ENCODE assay signal across 25 cellular contexts in the genomic region with DNA sequence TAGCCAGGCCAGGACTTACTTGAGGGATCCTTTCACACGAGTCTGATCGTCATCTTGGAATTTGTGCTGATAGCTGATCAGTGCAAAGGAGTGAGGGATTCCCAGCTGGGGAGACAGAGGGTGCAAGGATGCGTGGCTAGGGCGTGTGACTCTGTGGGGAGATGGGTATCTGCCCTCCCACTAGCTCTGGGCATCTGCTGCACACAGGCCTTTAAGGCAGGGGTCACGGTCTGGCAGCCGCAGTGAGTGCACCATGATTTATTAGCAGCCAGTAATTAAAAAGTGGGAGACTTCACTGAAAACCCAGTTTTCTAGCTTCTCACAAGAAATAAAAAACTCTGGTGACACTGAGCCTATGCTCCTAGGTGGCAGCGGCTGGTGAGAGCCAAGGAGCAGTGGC. TPM values are rescaled to one million over a fixed set of nuclear protein-coding genes. Genes with fewer than 3 reads are reported as not detected.
A peak's percentile ranks its signal among the peaks of the same experiment; 100 is the strongest.
DNase-seq lines count a peak whose midpoint lies in the region; ATAC-seq and TF ChIP-seq lines count a peak whose summit lies in the region.
"Had no signal": no experiment of that assay in that cellular context is flagged by ENCODE, and none has a peak within 500 bp of the region (broad histone marks: within the 10 kb centered on the region; RNA-seq: fewer than 3 reads in every experiment).

No MANE protein-coding gene starts in this region.

- H3K9me3 Mint-ChIP-seq in endothelial cell (ENCODE audit: unreplicated experiment) (no peaks in the 10 kb centered on the region), natural killer cell (no peaks in the 10 kb centered on the region)
- no peaks in the 10 kb centered on the region for H3K9me3 Mint-ChIP-seq in activated T-cell treated with anti-CD3 and anti-CD28 coated beads, Interleukin-2, amount 50 U/mL, for 24 hours
- H3K9me3 Mint-ChIP-seq: CD14-positive monocyte; CD4-positive, alpha-beta memory T cell; CD4-positive, CD25-positive, alpha-beta regulatory T cell; CD8-positive, alpha-beta memory T cell had no signal

- H2AFZ ChIP-seq in osteoblast (ENCODE audit: low read length) = no peak overlapping the region

- ATAC-seq in natural killer cell (no peak), GM21619 (IDR thresholded peaks at IDR 0.05; ENCODE audit: unreplicated experiment) (no peak)
- ATAC-seq: GM12878 had no signal

- H3K9me3 ChIP-seq in osteoblast (ENCODE audit: low read depth, low read length) (no peaks in the 10 kb centered on the region), breast epithelium (no peaks in the 10 kb centered on the region)
- H3K9me3 ChIP-seq: BE2C, BLaER1 had no signal

- H3K4me3 Mint-ChIP-seq in endothelial cell (ENCODE audit: unreplicated experiment) (peak overlapping the region; percentile 25), natural killer cell (no peak overlapping the region)
- H3K4me3 Mint-ChIP-seq in activated T-cell treated with anti-CD3 and anti-CD28 coated beads, Interleukin-2, amount 50 U/mL, for 24 hours = no peak overlapping the region
- H3K4me3 Mint-ChIP-seq: CD14-positive monocyte; CD4-positive, alpha-beta memory T cell; CD4-positive, CD25-positive, alpha-beta regulatory T cell; CD8-positive, alpha-beta memory T cell had no signal

- TF ChIP-seq POLR2A in breast epithelium (IDR thresholded peaks at IDR 0.05) = no peak

- DNase-seq in endothelial cell (ENCODE audit: low spot score) (no peak), left kidney (ENCODE audit: low read depth, low spot score) (peak; percentile 90), osteoblast (ENCODE audit: insufficient read length, low spot score, missing footprints) (peak; percentile 59), natural killer cell (no peak), breast epithelium (ENCODE audit: low spot score in 2 of 2) (no peak)
- no peak for DNase-seq in activated T-cell treated with anti-CD3 and anti-CD28 coated beads, Interleukin-2, amount 50 U/mL, for 24 hours
- DNase-seq: 8988T; ACHN; BE2C; C1 segment of cervical spinal cord; CD4-positive, alpha-beta memory T cell; CD4-positive, CD25-positive, alpha-beta regulatory T cell; CD8-positive, alpha-beta memory T cell; COR-L47; DMS 273 treated with DMSO at 0.1 percent for 48 hours; DMS153; DMS53; DMS79; DND-41; EL; GDM1 had no signal

- peaks cover 3% of the 10 kb centered on the region for H3K27me3 Mint-ChIP-seq in endothelial cell (ENCODE audit: unreplicated experiment)
- no peaks in the 10 kb centered on the region for H3K27me3 Mint-ChIP-seq in natural killer cell (ENCODE audit: low read depth in 2 of 2)
- H3K27me3 Mint-ChIP-seq in activated T-cell treated with anti-CD3 and anti-CD28 coated beads, Interleukin-2, amount 50 U/mL, for 24 hours = no peaks in the 10 kb centered on the region
- H3K27me3 Mint-ChIP-seq: CD4-positive, alpha-beta memory T cell; CD4-positive, CD25-positive, alpha-beta regulatory T cell; CD8-positive, alpha-beta memory T cell had no signal

- H3K36me3 ChIP-seq in osteoblast (ENCODE audit: insufficient read depth, low read length) (peaks cover 13% of the 10 kb centered on the region), breast epithelium (peaks cover 4% of the 10 kb centered on the region)

- TF ChIP-seq CTCF in endothelial cell (IDR thresholded peaks at IDR 0.05; ENCODE audit: unreplicated experiment) (no peak), osteoblast (IDR thresholded peaks at IDR 0.05; ENCODE audit: extremely low read depth, low read depth, low read length) (no peak), natural killer cell (IDR thresholded peaks at IDR 0.05) (no peak), breast epithelium (IDR thresholded peaks at IDR 0.05) (no peak)

- peaks cover 3% of the 10 kb centered on the region for H4K20me1 ChIP-seq in osteoblast (ENCODE audit: insufficient read depth, low read length)
- H4K20me1 ChIP-seq: BLaER1 had no signal

- H3K27me3 ChIP-seq in osteoblast (ENCODE audit: insufficient read depth, low read length) = no peaks in the 10 kb centered on the region
- H3K27me3 ChIP-seq in breast epithelium = no peaks in the 10 kb centered on the region
- H3K27me3 ChIP-seq: BE2C, BLaER1 had no signal

- H3K4me2 ChIP-seq in osteoblast (ENCODE audit: insufficient read depth, low read length) = no peak overlapping the region
- H3K4me2 ChIP-seq: BLaER1 had no signal

- H3K4me1 Mint-ChIP-seq in endothelial cell (ENCODE audit: unreplicated experiment) (no peaks in the 10 kb centered on the region), natural killer cell (no peaks in the 10 kb centered on the region)
- peaks cover 2% of the 10 kb centered on the region for H3K4me1 Mint-ChIP-seq in activated T-cell treated with anti-CD3 and anti-CD28 coated beads, Interleukin-2, amount 50 U/mL, for 24 hours (ENCODE audit: low read depth)
- H3K4me1 Mint-ChIP-seq: CD14-positive monocyte; CD8-positive, alpha-beta memory T cell had no signal

- H3K27ac ChIP-seq in osteoblast (ENCODE audit: low read depth, low read length) (no peak overlapping the region), breast epithelium (no peak overlapping the region)
- H3K27ac ChIP-seq: BLaER1 had no signal

- no peaks in the 10 kb centered on the region for H3K79me2 ChIP-seq in osteoblast (ENCODE audit: insufficient read depth, low read length)

- H3K36me3 Mint-ChIP-seq in endothelial cell (ENCODE audit: low read depth, unreplicated experiment) (peaks cover 18% of the 10 kb centered on the region), natural killer cell (no peaks in the 10 kb centered on the region)
- peaks cover 75% of the 10 kb centered on the region for H3K36me3 Mint-ChIP-seq in activated T-cell treated with anti-CD3 and anti-CD28 coated beads, Interleukin-2, amount 50 U/mL, for 24 hours (ENCODE audit: low read depth)

- H3K4me3 ChIP-seq in osteoblast (ENCODE audit: insufficient read depth, low read length) (no peak overlapping the region), breast epithelium (no peak overlapping the region)
- H3K4me3 ChIP-seq: BLaER1, GM12878 had no signal

- intact Hi-C loops in natural killer cell (cut with micrococcal nuclease) (no loop called here), breast epithelium (cut with DNase I; ENCODE audit: low total_unique reads) (loop anchor here (10.0 kb wide), 1 partner anchor 150 kb away; the partner anchor contains the start of gene PLEKHG5)

- H3K4me1 ChIP-seq in osteoblast (ENCODE audit: insufficient read depth, low read length) = no peaks in the 10 kb centered on the region
- H3K4me1 ChIP-seq in breast epithelium = no peaks in the 10 kb centered on the region
- H3K4me1 ChIP-seq: BE2C, BLaER1 had no signal

- H3K27ac Mint-ChIP-seq in endothelial cell (ENCODE audit: unreplicated experiment) (no peak overlapping the region), natural killer cell (no peak overlapping the region)
- H3K27ac Mint-ChIP-seq in activated T-cell treated with anti-CD3 and anti-CD28 coated beads, Interleukin-2, amount 50 U/mL, for 24 hours = no peak overlapping the region
- H3K27ac Mint-ChIP-seq: CD4-positive, CD25-positive, alpha-beta regulatory T cell; CD8-positive, alpha-beta memory T cell had no signal

RNA-seq across cellular contexts. Expression of gene THAP3, which starts 20.4 kb away (rescaled TPM):
- total RNA-seq in endothelial cell (ENCODE audit: unreplicated experiment) = 13.5 TPM
- total RNA-seq in osteoblast = 19.2 and 19.5 TPM in 2 replicates
- 10 to 100 TPM; 11.7 to 23.4 (median 23.1) TPM for total RNA-seq in natural killer cell
- 10 to 100 TPM; 20.3 to 28.2 (median 28.1) TPM for total RNA-seq in breast epithelium

RNA-seq across cellular contexts. Expression of gene PHF13, which starts 31.5 kb away (rescaled TPM):
- total RNA-seq in endothelial cell (ENCODE audit: unreplicated experiment) (21.6 TPM), osteoblast (13.4 and 16.8 TPM in 2 replicates), natural killer cell (10 to 100 TPM in 2 of 3 donors, 1 to 10 TPM in 1; 7.3 to 14.2 (median 10.9) TPM), breast epithelium (10 to 100 TPM; 10.9 to 18.3 (median 14.4) TPM)

RNA-seq across cellular contexts. Expression of gene KLHL21, which starts 42.4 kb away (rescaled TPM):
- total RNA-seq in endothelial cell (ENCODE audit: unreplicated experiment) (5.0 TPM), osteoblast (76.3 and 86.1 TPM in 2 replicates), natural killer cell (10 to 100 TPM; 23.5 to 37.8 (median 28.9) TPM), breast epithelium (10 to 100 TPM; 45.2 to 61.3 (median 58.1) TPM)

RNA-seq across cellular contexts. Expression of gene DNAJC11, which starts 56.6 kb away (rescaled TPM):
- total RNA-seq in endothelial cell (ENCODE audit: unreplicated experiment) = 57.0 TPM
- total RNA-seq in osteoblast = 26.8 and 29.5 TPM in 2 replicates
- total RNA-seq in natural killer cell = 10 to 100 TPM; 28.7 to 40.1 (median 36.2) TPM
- 10 to 100 TPM; 23.0 to 30.5 (median 25.6) TPM for total RNA-seq in breast epithelium

Comparison
In these comparisons a context has a peak if more than half of its experiments do, and no peak if none do; other contexts are left out.
1. DNase-seq: peak in left kidney (single experiment) and osteoblast (single experiment); none in endothelial cell (single experiment), natural killer cell (single experiment), activated T-cell treated with anti-CD3 and anti-CD28 coated beads, Interleukin-2, amount 50 U/mL, for 24 hours (single experiment) and breast epithelium (0 of 2).